In the genomic region with DNA sequence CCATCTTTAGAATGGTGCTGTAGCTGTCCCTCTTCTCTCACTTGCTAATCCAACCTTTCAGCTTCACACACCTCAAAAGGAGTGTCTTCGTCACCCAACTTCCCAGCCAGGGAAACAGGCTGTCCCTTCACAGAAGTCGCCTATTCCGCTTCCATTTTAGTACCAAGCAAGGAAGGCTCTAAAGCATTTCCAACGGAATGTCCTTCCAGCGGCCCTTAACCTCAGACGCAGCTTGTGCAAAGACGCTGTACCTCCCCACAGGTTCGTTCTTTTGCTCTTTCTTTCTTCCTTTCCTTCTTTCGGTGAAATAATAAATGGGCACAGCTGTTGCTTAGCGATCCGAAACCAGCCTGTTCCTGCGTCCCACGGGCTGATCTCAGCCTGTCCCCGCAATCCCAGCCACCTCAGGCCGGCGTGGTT, we compare ENCODE assay signal across 13 cellular contexts. TPM values are rescaled to one million over a fixed set of nuclear protein-coding genes. Genes with fewer than 3 reads are reported as not detected.
A peak's percentile ranks its signal among the peaks of the same experiment; 100 is the strongest.
DNase-seq lines count a peak whose midpoint lies in the region; ATAC-seq and TF ChIP-seq lines count a peak whose summit lies in the region.
"Had no signal": no experiment of that assay in that cellular context is flagged by ENCODE, and none has a peak within 500 bp of the region (broad histone marks: within the 10 kb centered on the region; RNA-seq: fewer than 3 reads in every experiment).

No MANE protein-coding gene starts in this region.

- no peak overlapping the region for H2AFZ ChIP-seq in H9 (ENCODE audit: low read length)

- no CpG with 5 or more reads among the region's 16 CpGs for WGBS in H9 (ENCODE audit: extremely low coverage, insufficient read length, low lambda C conversion rate)

- H3K27ac ChIP-seq in BLaER1 (no peak overlapping the region), H9 (ENCODE audit: insufficient read length, low read depth, low read length) (no peak overlapping the region), breast epithelium (peak overlapping the region in 1 of 2 donors; percentile 17)

- no peak overlapping the region for H3K4ac ChIP-seq in H9 (ENCODE audit: low read depth, low read length)

- H3K4me3 Mint-ChIP-seq in H9: peak overlapping the region; percentile 64 to 78
- peak overlapping the region; percentile 27 for H3K4me3 Mint-ChIP-seq in mesothelial cell of epicardium
- H3K4me3 Mint-ChIP-seq: stimulated activated naive B cell treated with anti-CD40 and anti-IgM and Interleukin-4, amounts not matched to agents 10 μg/mL and 1 μg/mL and 100 μg/mL, for 72 hours had no signal

- H3K36me3 Mint-ChIP-seq in H9 (ENCODE audit: insufficient read depth in 1 of 3, low read depth in 3 of 3): no peaks in the 10 kb centered on the region; a peak in 1 of 7 replicates
- H3K36me3 Mint-ChIP-seq in mesothelial cell of epicardium: no peaks in the 10 kb centered on the region
- H3K36me3 Mint-ChIP-seq: stimulated activated naive B cell treated with anti-CD40 and anti-IgM and Interleukin-4, amounts not matched to agents 10 μg/mL and 1 μg/mL and 100 μg/mL, for 72 hours had no signal

- H2BK12ac ChIP-seq in H9 (ENCODE audit: insufficient read length, low read depth, low read length): no peak overlapping the region

- H3K4me2 ChIP-seq in BLaER1 (peak overlapping the region; percentile 45), H9 (ENCODE audit: insufficient read depth, insufficient read length, low read length) (peak overlapping the region; percentile 68)

- H3K4me3 ChIP-seq in BLaER1 (no peak overlapping the region), breast epithelium (peak overlapping the region; percentile 12 to 66 (median 48))
- H3K4me3 ChIP-seq: K562 had no signal

- peaks cover 89% of the 10 kb centered on the region for H3K27me3 Mint-ChIP-seq in H9 (ENCODE audit: low read depth)
- peaks cover 82% of the 10 kb centered on the region for H3K27me3 Mint-ChIP-seq in mesothelial cell of epicardium (ENCODE audit: low read depth)

- H3K79me2 ChIP-seq in H9 (ENCODE audit: insufficient read depth, low read length): no peaks in the 10 kb centered on the region

- H3K18ac ChIP-seq in H9 (ENCODE audit: insufficient read length, low read depth, low read length): no peak overlapping the region

- no peaks in the 10 kb centered on the region; a peak in 1 of 5 replicates for H3K9me3 Mint-ChIP-seq in H9
- no peaks in the 10 kb centered on the region for H3K9me3 Mint-ChIP-seq in mesothelial cell of epicardium
- H3K9me3 Mint-ChIP-seq: activated T-helper 2 cell treated with anti-CD3 and anti-CD28 coated beads, Interferon-gamma antibody, Interleukin-2, Interleukin-4, amounts not matched to agents 10 μg/mL and 5 μg/mL and 100 μg/mL, durations not matched to agents 14 hours and 24 hours and 36 hours; stimulated activated naive B cell treated with anti-CD40 and anti-IgM and Interleukin-4, amounts not matched to agents 10 μg/mL and 1 μg/mL and 100 μg/mL, for 72 hours had no signal

- H3K9me3 ChIP-seq in BLaER1 (no peaks in the 10 kb centered on the region), H9 (ENCODE audit: control insufficient read depth, low read depth, low read length) (no peaks in the 10 kb centered on the region), breast epithelium (no peaks in the 10 kb centered on the region)
- H3K9me3 ChIP-seq: BE2C had no signal

- H3T11ph ChIP-seq in H9 (ENCODE audit: low read length): no peak overlapping the region

- H3K23ac ChIP-seq in H9 (ENCODE audit: insufficient read length, low read depth, low read length): no peak overlapping the region

- no peak overlapping the region for H2BK20ac ChIP-seq in H9 (ENCODE audit: low read depth, low read length, poor library complexity, severe bottlenecking)

- no peak overlapping the region for H2AK5ac ChIP-seq in H9 (ENCODE audit: insufficient read length, low read length)

- H3K79me1 ChIP-seq in H9 (ENCODE audit: insufficient read depth, low read depth, low read length, poor library complexity, severe bottlenecking): no peaks in the 10 kb centered on the region

- H3K4me1 Mint-ChIP-seq in H9 (peaks cover 12 to 24% of the 10 kb centered on the region in 2 experiments), mesothelial cell of epicardium (peaks cover 2% of the 10 kb centered on the region)

- H3K9ac ChIP-seq in BLaER1: no peak overlapping the region
- no peak overlapping the region for H3K9ac ChIP-seq in H9 (ENCODE audit: extremely low read depth, insufficient read length, low read length)

- H3K14ac ChIP-seq in H9 (ENCODE audit: insufficient read depth, low read length): no peak overlapping the region

- H3K27ac Mint-ChIP-seq in H9: no peak overlapping the region
- H3K27ac Mint-ChIP-seq in mesothelial cell of epicardium: no peak overlapping the region
- H3K27ac Mint-ChIP-seq: activated T-helper 2 cell treated with anti-CD3 and anti-CD28 coated beads, Interferon-gamma antibody, Interleukin-2, Interleukin-4, amounts not matched to agents 10 μg/mL and 5 μg/mL and 100 μg/mL, durations not matched to agents 14 hours and 24 hours and 36 hours had no signal

- no peak for TF ChIP-seq POLR2A in breast epithelium (IDR thresholded peaks at IDR 0.05)

- H3K4me1 ChIP-seq in BLaER1: peaks cover 5% of the 10 kb centered on the region
- H3K4me1 ChIP-seq in H9 (ENCODE audit: insufficient read depth, low read length): no peaks in the 10 kb centered on the region
- H3K4me1 ChIP-seq in breast epithelium: no peaks in the 10 kb centered on the region
- H3K4me1 ChIP-seq: BE2C had no signal

- DNase-seq in H9 (no peak), breast epithelium (ENCODE audit: low spot score in 2 of 2) (no peak), mesothelial cell of epicardium (ENCODE audit: low spot score in 2 of 2, unreplicated experiment in 2 of 2) (no peak), omental fat pad (ENCODE audit: low spot score) (no peak)

- ATAC-seq in HG02610 (IDR thresholded peaks at IDR 0.05; ENCODE audit: unreplicated experiment) (no peak), GM21619 (IDR thresholded peaks at IDR 0.05; ENCODE audit: unreplicated experiment) (no peak), GM19023 (IDR thresholded peaks at IDR 0.05; ENCODE audit: unreplicated experiment) (no peak), omental fat pad (ENCODE audit: low FRiP score) (no peak)

- H2BK5ac ChIP-seq in H9 (ENCODE audit: insufficient read length, low read length): no peak overlapping the region

- TF ChIP-seq CTCF in H9 (conservative IDR thresholded peaks at IDR 0.05): no peak
- no peak for TF ChIP-seq CTCF in breast epithelium (IDR thresholded peaks at IDR 0.05)
- TF ChIP-seq CTCF in mesothelial cell of epicardium (IDR thresholded peaks at IDR 0.05; ENCODE audit: unreplicated experiment): no peak
- no peak for TF ChIP-seq CTCF in omental fat pad (IDR thresholded peaks at IDR 0.05)

- H3K36me3 ChIP-seq in BLaER1 (no peaks in the 10 kb centered on the region), breast epithelium (no peaks in the 10 kb centered on the region)
- H3K36me3 ChIP-seq: BE2C had no signal

- H4K8ac ChIP-seq in H9 (replicated peaks; ENCODE audit: insufficient read length, low read depth, low read length): no peak overlapping the region

- H2BK120ac ChIP-seq in H9 (ENCODE audit: low read depth, low read length, poor library complexity, severe bottlenecking): no peak overlapping the region

- no peak overlapping the region for H4K5ac ChIP-seq in H9 (ENCODE audit: insufficient read length, low read depth, low read length)

- peaks cover 19% of the 10 kb centered on the region for H3K23me2 ChIP-seq in H9 (ENCODE audit: insufficient read length, low read depth, low read length, poor library complexity, severe bottlenecking)

- no peak overlapping the region for H3K56ac ChIP-seq in H9 (ENCODE audit: insufficient read length, low read depth, low read length)

- H4K91ac ChIP-seq in H9 (ENCODE audit: insufficient read length, low read depth, low read length): no peak overlapping the region

- H3K27me3 ChIP-seq in BLaER1: peaks cover 46% of the 10 kb centered on the region
- H3K27me3 ChIP-seq in H9 (ENCODE audit: insufficient read depth, low read length): peaks cover 27% of the 10 kb centered on the region
- peaks cover 0 to 48% of the 10 kb centered on the region in 2 donors for H3K27me3 ChIP-seq in breast epithelium

- intact Hi-C loops in breast epithelium (cut with DNase I; ENCODE audit: low total_unique reads): no loop called here

- H4K20me1 ChIP-seq in BLaER1 (peaks cover 20% of the 10 kb centered on the region; the same call in 1 of the 2 replicates), H9 (ENCODE audit: control insufficient read depth, insufficient read depth, insufficient read length) (no peaks in the 10 kb centered on the region)

- H2BK15ac ChIP-seq in H9 (ENCODE audit: low read depth, low read length): no peak overlapping the region

RNA-seq across cellular contexts. Expression of a gene that starts 1.5 kb away (rescaled TPM):
- total RNA-seq in H9 (2021) (0.07 and 0.13 TPM in 2 replicates), breast epithelium (1 to 10 TPM in 2 of 3 donors, under 1 TPM in 1; 0.32 to 6.3 (median 4.9) TPM), mesothelial cell of epicardium (0.69 to 0.86 TPM (median 0.80 TPM) in 3 replicates), omental fat pad (1 to 10 TPM in 3 of 4 donors, under 1 TPM in 1; 0.63 to 2.2 (median 1.8) TPM)
- total RNA-seq: activated T-helper 2 cell treated with anti-CD3 and anti-CD28 coated beads, Interferon-gamma antibody, Interleukin-2, Interleukin-4, amounts not matched to agents 10 μg/mL and 5 μg/mL and 100 μg/mL, durations not matched to agents 14 hours and 24 hours and 36 hours; K562; OCI-LY7 had no signal
